In the genomic region with DNA sequence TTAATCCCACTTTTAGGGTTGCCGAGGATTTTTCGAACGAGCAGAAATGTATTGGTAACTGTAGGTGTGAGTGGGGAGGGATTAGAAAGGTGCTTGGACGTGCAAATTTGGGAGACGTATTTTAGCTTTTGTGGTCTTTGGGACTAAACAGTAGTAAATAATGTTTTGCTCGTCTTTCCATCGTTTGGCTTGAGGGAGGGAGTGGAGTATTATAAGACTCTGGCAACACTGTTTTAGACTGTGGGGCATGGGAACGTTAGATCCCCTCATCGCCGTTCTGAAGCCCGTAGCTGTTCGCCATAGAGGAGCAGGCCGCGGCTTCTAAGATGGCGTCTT, we compare ENCODE assay signal across 8 cellular contexts. TPM values are rescaled to one million over a fixed set of nuclear protein-coding genes. Genes with fewer than 3 reads are reported as not detected.
DNase-seq lines count a peak whose midpoint lies in the region; ATAC-seq and TF ChIP-seq lines count a peak whose summit lies in the region.

No MANE protein-coding gene starts in this region.

- intact Hi-C loops in natural killer cell (cut with micrococcal nuclease): loop anchor here (5.0 kb wide), 2 partner anchors 774 to 794 kb away; a partner anchor contains a TSS

- H3K4me3 ChIP-seq in BJ (ENCODE audit: low read depth, low read length): peak overlapping the region; percentile 74
- H3K4me3 ChIP-seq in Loucy (ENCODE audit: low read length, poor library complexity, severe bottlenecking): peak overlapping the region; percentile 96
- H3K4me3 ChIP-seq in coronary artery: peak overlapping the region; percentile 85

- H3K27ac Mint-ChIP-seq in natural killer cell: peak overlapping the region; percentile 91 to 97

- CTCF ChIA-PET in BJ (lab: Yijun Ruan, JAX): interaction anchor here (0.5 to 4.4 kb wide), 10 partner anchors 9 to 271 kb away, joined by 3 to 42 read pairs (median 5); a partner anchor contains a TSS

- peaks cover 26% of the 10 kb centered on the region for H3K36me3 Mint-ChIP-seq in natural killer cell

- H3K36me3 ChIP-seq in BJ (ENCODE audit: control insufficient read depth, insufficient read depth, low read length) (peaks cover 20% of the 10 kb centered on the region), Loucy (ENCODE audit: insufficient read depth, low read length) (peaks cover 46% of the 10 kb centered on the region)

- no peaks in the 10 kb centered on the region for H3K9me3 Mint-ChIP-seq in natural killer cell

- peaks cover 43% of the 10 kb centered on the region for H4K20me1 ChIP-seq in Loucy (ENCODE audit: insufficient read depth, low read length, poor library complexity, severe bottlenecking)

- peak overlapping the region; percentile 75 for H3K4me2 ChIP-seq in Loucy (ENCODE audit: low read depth, low read length, poor library complexity, severe bottlenecking)

- no peaks in the 10 kb centered on the region for H3K9me3 ChIP-seq in Loucy (ENCODE audit: insufficient read depth, low read depth, low read length)

- H3K27me3 Mint-ChIP-seq in natural killer cell (ENCODE audit: low read depth in 2 of 2): no peaks in the 10 kb centered on the region

- H3K27ac ChIP-seq in coronary artery: peak overlapping the region; percentile 99 to 100

- TF ChIP-seq CTCF in BJ (IDR thresholded peaks at IDR 0.05; ENCODE audit: insufficient read depth, low read depth, low read length): no peak
- TF ChIP-seq CTCF in Loucy (conservative IDR thresholded peaks at IDR 0.05; ENCODE audit: low read length): no peak
- no peak for TF ChIP-seq CTCF in coronary artery (IDR thresholded peaks at IDR 0.05)
- TF ChIP-seq CTCF in natural killer cell (IDR thresholded peaks at IDR 0.05): no peak
- TF ChIP-seq CTCF in GM13976 (IDR thresholded peaks at IDR 0.05; ENCODE audit: borderline replicate concordance, control extremely low read depth, extremely low read depth, insufficient read depth, missing control alignments): no peak

- DNase-seq in BJ (ENCODE audit: low read depth) (no peak), coronary artery (ENCODE audit: low spot score) (no peak), natural killer cell (no peak), GM13976 (ENCODE audit: low spot score) (no peak), NCI-H1105 (lab: John Stamatoyannopoulos, UW) (no peak), GM19240 (ENCODE audit: insufficient read length, low spot score) (no peak)

- in situ Hi-C loops in GM13976 (cut with MboI; ENCODE audit: low sequenced_read_pairs, unreplicated experiment): no loop called here

- no peaks in the 10 kb centered on the region for H3K9me2 ChIP-seq in Loucy (replicated peaks; ENCODE audit: low read depth, low read length)

- POLR2A ChIA-PET in BJ (lab: Charles Lee): interaction anchor here (0.7 to 2.2 kb wide), 14 partner anchors 9 to 841 kb away, joined by 3 to 21 read pairs (median 5); a partner anchor contains a TSS

- peak overlapping the region; percentile 100 for H3K9ac ChIP-seq in Loucy (ENCODE audit: low read depth, low read length, poor library complexity, severe bottlenecking)

- ATAC-seq in natural killer cell (no peak), GM21360 (IDR thresholded peaks at IDR 0.05; ENCODE audit: unreplicated experiment) (no peak)

- H3K27me3 ChIP-seq in BJ (ENCODE audit: control insufficient read depth, insufficient read depth, low read length) (no peaks in the 10 kb centered on the region), Loucy (ENCODE audit: insufficient read depth, low read length, poor library complexity, severe bottlenecking) (peaks cover 42% of the 10 kb centered on the region)

- peaks cover 16% of the 10 kb centered on the region; the same call in 1 of the 2 replicates for H3F3A ChIP-seq in Loucy (ENCODE audit: low read depth)

- H3K4me1 Mint-ChIP-seq in natural killer cell: peaks cover 76 to 84% of the 10 kb centered on the region in 2 donors

- peaks cover 29% of the 10 kb centered on the region for H3K4me1 ChIP-seq in Loucy (ENCODE audit: insufficient read depth, low read length, poor library complexity, severe bottlenecking)

- H3K79me2 ChIP-seq in Loucy (ENCODE audit: insufficient read depth, low read length): peaks cover 85% of the 10 kb centered on the region

- no peak overlapping the region for H2AFZ ChIP-seq in Loucy (ENCODE audit: low read length)

- peak overlapping the region; percentile 96 for H3K4me3 Mint-ChIP-seq in natural killer cell

RNA-seq across cellular contexts. Expression of a gene that starts 2.8 kb away (rescaled TPM):
- 110 and 128 TPM in 2 replicates for polyA plus RNA-seq in BJ (2011; rRNA removed)
- polyA minus RNA-seq in BJ (2011; rRNA and poly(A)+ RNA removed): 64.2 and 92.8 TPM in 2 replicates
- 100 to 1,000 TPM; 653 to 886 (median 714) TPM for total RNA-seq in natural killer cell

RNA-seq across cellular contexts. Expression of a gene that starts 18.3 kb away (rescaled TPM):
- polyA plus RNA-seq in BJ (2011; rRNA removed): 3.5 and 3.8 TPM in 2 replicates
- polyA minus RNA-seq in BJ (2011; rRNA and poly(A)+ RNA removed): 0.72 and 2.2 TPM in 2 replicates
- total RNA-seq in natural killer cell: 10 to 100 TPM; 39.2 to 57.5 (median 48.1) TPM

RNA-seq across cellular contexts. Expression of a gene that starts 30.4 kb away (rescaled TPM):
- polyA plus RNA-seq in BJ (2011; rRNA removed): not detected in 2 replicates
- polyA minus RNA-seq in BJ (2011; rRNA and poly(A)+ RNA removed): not detected in 2 replicates
- 10 to 100 TPM; 19.5 to 28.1 (median 23.0) TPM for total RNA-seq in natural killer cell

RNA-seq across cellular contexts. Expression of a gene that starts 38.2 kb away (rescaled TPM):
- polyA plus RNA-seq in BJ (2011; rRNA removed): not detected in 2 replicates
- polyA minus RNA-seq in BJ (2011; rRNA and poly(A)+ RNA removed): not detected in 2 replicates
- total RNA-seq in natural killer cell: 1 to 10 TPM; 1.2 to 4.3 (median 3.6) TPM
